Comparison of ENCODE assay signal across 20 cellular contexts in genomic region chr9:131391504-131391903, GRCh38.
"Had no signal": no experiment of that assay in that cellular context is flagged by ENCODE, and none has a peak within 500 bp of the region (broad histone marks: within the 10 kb centered on the region; RNA-seq: fewer than 3 reads in every experiment).

No MANE protein-coding gene starts in this region.

- H3K27ac Mint-ChIP-seq: memory B cell; stimulated activated memory B cell treated with anti-CD40 and anti-IgM and Interleukin-4, amounts not matched to agents 10 μg/mL and 1 μg/mL and 100 μg/mL, for 72 hours; stimulated activated naive CD8-positive, alpha-beta T cell treated with anti-CD3 and anti-CD28 coated beads, Interleukin-15, amount 100 ng/mL, for 72 hours had no signal

- DNase-seq: cortex of kidney; effector CD8-positive, alpha-beta T cell; heart right ventricle; hypothalamus; kidney glomerular epithelial cell; lower lobe of right lung; psoas muscle; stimulated activated CD4-positive, alpha-beta T cell treated with anti-CD3 and anti-CD28 coated beads, Interleukin-4, amount 100 ng/mL, for 1 hour; stimulated activated naive CD8-positive, alpha-beta T cell treated with anti-CD3 and anti-CD28 coated beads, Interleukin-15, amount 100 ng/mL, for 72 hours; transverse colon had no signal

- H3K4me3 Mint-ChIP-seq: memory B cell; mesothelial cell of epicardium; natural killer cell treated with Interleukin-12 subunit alpha and Interleukin-12 subunit beta and Interleukin-15 and Interleukin-18, amount 100 ng/mL, for 72 hours; stimulated activated memory B cell treated with anti-CD40 and anti-IgM and Interleukin-4, amounts not matched to agents 10 μg/mL and 1 μg/mL and 100 μg/mL, for 72 hours; stimulated activated naive CD8-positive, alpha-beta T cell treated with anti-CD3 and anti-CD28 coated beads, Interleukin-15, amount 100 ng/mL, for 72 hours had no signal

- H3K27ac ChIP-seq: heart right ventricle, lower lobe of right lung, neutrophil, psoas muscle, transverse colon had no signal

- H3K4me3 ChIP-seq: dorsolateral prefrontal cortex, heart right ventricle, lower lobe of right lung, psoas muscle, right lobe of liver, testis, transverse colon had no signal

- H3K27me3 ChIP-seq: dorsolateral prefrontal cortex, heart right ventricle, neutrophil, right lobe of liver, testis, transverse colon had no signal

- H3K9me3 Mint-ChIP-seq: memory B cell; mesothelial cell of epicardium; natural killer cell treated with Interleukin-12 subunit alpha and Interleukin-12 subunit beta and Interleukin-15 and Interleukin-18, amount 100 ng/mL, for 72 hours; stimulated activated memory B cell treated with anti-CD40 and anti-IgM and Interleukin-4, amounts not matched to agents 10 μg/mL and 1 μg/mL and 100 μg/mL, for 72 hours; stimulated activated naive CD8-positive, alpha-beta T cell treated with anti-CD3 and anti-CD28 coated beads, Interleukin-15, amount 100 ng/mL, for 72 hours had no signal

- H3K27me3 Mint-ChIP-seq: memory B cell; natural killer cell treated with Interleukin-12 subunit alpha and Interleukin-12 subunit beta and Interleukin-15 and Interleukin-18, amount 100 ng/mL, for 72 hours; stimulated activated memory B cell treated with anti-CD40 and anti-IgM and Interleukin-4, amounts not matched to agents 10 μg/mL and 1 μg/mL and 100 μg/mL, for 72 hours; stimulated activated naive CD8-positive, alpha-beta T cell treated with anti-CD3 and anti-CD28 coated beads, Interleukin-15, amount 100 ng/mL, for 72 hours had no signal

- H3K36me3 ChIP-seq: heart right ventricle, lower lobe of right lung, neutrophil, right lobe of liver, transverse colon had no signal

- H3K36me3 Mint-ChIP-seq: memory B cell; mesothelial cell of epicardium; natural killer cell treated with Interleukin-12 subunit alpha and Interleukin-12 subunit beta and Interleukin-15 and Interleukin-18, amount 100 ng/mL, for 72 hours; stimulated activated memory B cell treated with anti-CD40 and anti-IgM and Interleukin-4, amounts not matched to agents 10 μg/mL and 1 μg/mL and 100 μg/mL, for 72 hours had no signal

- H3K9me3 ChIP-seq: heart right ventricle, lower lobe of right lung, neutrophil, psoas muscle, right lobe of liver, testis, transverse colon had no signal

- ATAC-seq: esophagus mucosa; heart right ventricle; left lobe of liver; lower lobe of right lung; natural killer cell treated with Interleukin-12 subunit alpha and Interleukin-12 subunit beta and Interleukin-15 and Interleukin-18, amount 100 ng/mL, for 72 hours; psoas muscle; right lobe of liver; stimulated activated memory B cell treated with anti-CD40 and anti-IgM and Interleukin-4, amounts not matched to agents 10 μg/mL and 1 μg/mL and 100 μg/mL, for 72 hours; stimulated activated naive CD8-positive, alpha-beta T cell treated with anti-CD3 and anti-CD28 coated beads, Interleukin-15, amount 100 ng/mL, for 72 hours had no signal
